In the genomic region with DNA sequence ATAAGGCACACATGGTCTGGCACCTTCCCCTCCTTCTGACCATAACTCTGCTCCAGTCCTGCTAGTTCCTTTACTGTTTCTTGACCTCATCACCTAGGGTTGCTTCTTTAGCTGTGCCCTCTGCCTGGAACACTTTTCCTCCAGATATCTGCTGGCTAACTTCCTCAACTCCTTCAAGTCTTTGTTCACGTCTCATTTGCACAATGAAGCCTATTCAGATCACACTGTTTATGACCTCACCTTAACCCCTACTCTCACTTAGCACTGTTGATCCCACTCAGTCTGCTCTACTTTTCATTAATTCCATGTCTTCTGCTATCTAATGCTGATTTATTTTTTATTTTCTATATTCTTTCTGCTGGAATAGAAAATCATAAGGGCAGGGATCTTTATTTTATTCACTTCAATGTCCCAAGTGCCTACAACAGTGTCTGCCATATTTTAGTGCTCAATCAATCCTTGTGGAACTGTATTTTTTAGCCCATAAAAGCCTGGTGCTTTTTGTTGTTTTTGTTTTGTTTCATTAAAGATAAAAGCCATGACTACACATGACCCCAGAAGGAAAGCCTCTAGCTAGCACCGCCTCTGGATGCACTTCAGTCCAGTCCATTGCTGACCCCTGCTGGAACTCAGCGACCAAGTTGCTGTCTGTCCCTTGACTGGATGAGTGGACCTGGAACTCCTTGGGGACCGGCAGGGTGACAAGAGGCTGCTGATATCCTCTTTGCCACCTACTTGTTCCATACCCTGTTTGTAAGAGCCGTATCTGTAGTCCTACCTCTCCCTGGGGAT, we compare ENCODE assay signal across 1 cellular context.
A peak's percentile ranks its signal among the peaks of the same experiment; 100 is the strongest.
TF ChIP-seq lines count a peak whose summit lies in the region.

No MANE protein-coding gene starts in this region.

TF ChIP-seq in GM12878, 131 proteins besides CTCF, POLR2A, EP300 and RAD21:
- TF ChIP-seq NRF1 (conservative IDR thresholded peaks at IDR 0.05; ENCODE audit: low read depth, low read length) (no peak), SMC3 (IDR thresholded peaks at IDR 0.05; ENCODE audit: borderline replicate concordance, low read length) (peak; percentile 36; the same call in 1 of the 2 replicates)
